18 cellular contexts compared by ENCODE assay signal in the genomic region with DNA sequence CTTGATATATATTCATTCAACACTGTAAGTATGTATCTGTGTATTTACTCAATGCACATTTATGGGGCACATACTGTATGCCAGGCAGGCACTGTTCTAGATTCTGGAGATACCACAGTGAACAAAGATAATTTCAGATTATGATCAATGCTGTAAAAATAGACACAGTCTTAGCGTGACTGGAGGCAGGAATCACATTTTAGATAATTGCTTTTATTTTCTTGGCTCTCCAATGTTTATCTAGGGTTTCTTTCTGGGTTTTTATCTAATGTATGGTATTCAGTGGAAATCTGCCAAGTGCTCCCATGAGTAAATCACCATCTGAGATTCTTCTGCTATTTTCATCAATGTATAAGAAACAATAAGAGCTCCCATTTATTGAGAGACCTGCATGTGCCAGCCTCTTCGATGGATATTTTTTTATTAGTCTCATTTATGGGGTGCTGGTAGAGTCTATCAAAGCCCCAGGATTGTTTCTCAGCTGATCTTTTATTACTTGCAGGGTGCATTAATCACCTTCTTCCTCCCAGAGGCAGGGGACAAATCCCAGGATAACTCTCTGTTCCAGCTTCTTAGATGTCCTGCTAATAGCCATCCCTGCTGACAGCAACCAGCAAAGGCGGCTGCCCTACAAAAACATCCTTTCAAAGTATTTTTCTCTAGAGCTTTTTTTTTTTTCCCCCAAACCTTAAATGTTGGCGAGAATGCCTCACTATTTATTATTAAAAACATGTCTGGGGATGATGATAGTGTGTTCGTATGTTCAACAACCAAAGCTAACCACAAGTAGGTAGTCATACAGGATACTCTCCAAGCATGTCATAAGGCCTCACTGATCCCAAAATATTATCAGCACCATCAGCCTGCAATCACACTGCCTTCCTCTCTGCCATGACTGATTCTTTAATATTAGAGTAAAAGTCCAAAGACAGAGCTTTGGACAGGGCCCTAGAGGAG.
DNase-seq lines count a peak whose midpoint lies in the region; ATAC-seq and TF ChIP-seq lines count a peak whose summit lies in the region.
"Had no signal": no experiment of that assay in that cellular context is flagged by ENCODE, and none has a peak within 500 bp of the region (broad histone marks: within the 10 kb centered on the region; RNA-seq: fewer than 3 reads in every experiment).

No MANE protein-coding gene starts in this region.

- ATAC-seq in GM18498 (IDR thresholded peaks at IDR 0.05; ENCODE audit: unreplicated experiment) (no peak), Right ventricle myocardium inferior (no peak)
- ATAC-seq: activated T-cell treated with anti-CD3 and anti-CD28 coated beads, Interleukin-2, amount 50 U/mL, for 72 hours; stimulated activated effector memory CD8-positive, alpha-beta T cell treated with anti-CD3 and anti-CD28 coated beads, Interleukin-12 subunit alpha, Interleukin-12 subunit beta, amount 100 ng/mL, for 72 hours had no signal

- H3K36me3 ChIP-seq in brain microvascular endothelial cell (replicated peaks), result no peaks in the 10 kb centered on the region

- TF ChIP-seq CTCF in AG09319 (IDR thresholded peaks at IDR 0.05; ENCODE audit: low read depth, low read length) (no peak), LNCaP clone FGC (IDR thresholded peaks at IDR 0.05; ENCODE audit: control insufficient read depth, extremely low read depth, insufficient read depth) (no peak), brain microvascular endothelial cell (IDR thresholded peaks at IDR 0.05; ENCODE audit: low read depth, low read length, missing control alignments) (no peak)

- H3K4me3 ChIP-seq in LNCaP clone FGC (ENCODE audit: low read depth, low read length), result no peak overlapping the region
- no peak overlapping the region for H3K4me3 ChIP-seq in brain microvascular endothelial cell (ENCODE audit: low read depth, low read length)
- H3K4me3 ChIP-seq: PC-9 had no signal

- in situ Hi-C loops in brain microvascular endothelial cell (cut with HindIII; ENCODE audit: low pct_ligation_motif_present, low sequenced_read_pairs), result no loop called here

- DNase-seq in AG09319 (ENCODE audit: extremely low read depth, low read depth) (peak; percentile 42), LNCaP clone FGC (ENCODE audit: low read depth) (peak; percentile 89), brain microvascular endothelial cell (peak; percentile 86), kidney tubule cell (ENCODE audit: low spot score) (peak; percentile 65), GM19240 (ENCODE audit: insufficient read length, low spot score) (no peak), Right ventricle myocardium inferior (ENCODE audit: missing footprints) (no peak)
- no peak for DNase-seq in activated T-cell treated with anti-CD3 and anti-CD28 coated beads, Interleukin-2, amount 50 U/mL, for 1 hour
- DNase-seq: activated CD4-positive, alpha-beta T cell treated with anti-CD3 and anti-CD28 coated beads, Interleukin-2, amount 50 U/mL, for 1 hour; activated T-cell treated with anti-CD3 and anti-CD28 coated beads, Interleukin-2, amount 50 U/mL, for 72 hours; anterior cingulate cortex; CD4-positive, CD25-positive, alpha-beta regulatory T cell; effector CD8-positive, alpha-beta T cell; NCI-H1048; NCI-H446 treated with DMSO at 0.1 percent for 48 hours; PC-9; stimulated activated CD4-positive, alpha-beta T cell treated with anti-CD3 and anti-CD28 coated beads, Interleukin-4, amount 100 ng/mL, for 24 hours had no signal

- intact Hi-C loops in Right ventricle myocardium inferior (cut with DNase I), result no loop called here

- H3K27me3 ChIP-seq in brain microvascular endothelial cell (replicated peaks), result no peaks in the 10 kb centered on the region

- peak overlapping the region; percentile 81 for H3K27ac ChIP-seq in brain microvascular endothelial cell
- H3K27ac ChIP-seq: PC-9 had no signal

Comparison
In these comparisons a context has a peak if more than half of its experiments do, and no peak if none do; other contexts are left out.
1. DNase-seq: peak in AG09319 (single experiment), LNCaP clone FGC (single experiment), brain microvascular endothelial cell (single experiment) and kidney tubule cell (single experiment); none in activated T-cell treated with anti-CD3 and anti-CD28 coated beads, Interleukin-2, amount 50 U/mL, for 1 hour (single experiment), GM19240 (single experiment) and Right ventricle myocardium inferior (single experiment).